ENCODE assay signal across 21 cellular contexts in genomic region chr12:46439793-46440511, GRCh38.
A peak's percentile ranks its signal among the peaks of the same experiment; 100 is the strongest.
DNase-seq lines count a peak whose midpoint lies in the region; ATAC-seq, FAIRE-seq and TF ChIP-seq lines count a peak whose summit lies in the region.
"Had no signal": no experiment of that assay in that cellular context is flagged by ENCODE, and none has a peak within 500 bp of the region (broad histone marks: within the 10 kb centered on the region; RNA-seq: fewer than 3 reads in every experiment).

No MANE protein-coding gene starts in this region.

- H3F3A ChIP-seq in GM23248 (ENCODE audit: insufficient read depth), result peaks cover 42% of the 10 kb centered on the region

- TF ChIP-seq RAD21 in H1 (IDR thresholded peaks at IDR 0.05 in 1 of 2, conservative IDR thresholded peaks at IDR 0.05 in 1 of 2; ENCODE audit: low read depth in 2 of 2, low read length in 2 of 2), result no peak

- no peak for TF ChIP-seq POLR2A in H1 (IDR thresholded peaks at IDR 0.05; ENCODE audit: control extremely low read depth in 1 of 2, low read depth in 2 of 2, low read length in 2 of 2)

- H3K9ac ChIP-seq in GM23248 (no peak overlapping the region), H1 (replicated peaks in 1 of 4; ENCODE audit: extremely low read depth in 1 of 4, low read depth in 3 of 4, low read length in 3 of 4) (no peak overlapping the region)

- H3K18ac ChIP-seq in H1 (ENCODE audit: extremely low read depth, low read length), result no peak overlapping the region

- DNase-seq in GM23248 (peak; percentile 59), M059J (ENCODE audit: low read depth) (peak; percentile 64), H1 (ENCODE audit: low read depth in 1 of 2, low spot score in 2 of 2) (no peak), nephron progenitor cell (no peak), tibial artery (no peak)
- DNase-seq: activated B cell treated with CpG ODN at 0.5 μM for 24 hours; activated CD4-positive, alpha-beta memory T cell treated with anti-CD3 and anti-CD28 coated beads, Interleukin-2, amount 10 ng/mL, durations not matched to agents 7 days and 5 days; activated effector memory CD4-positive, alpha-beta T cell treated with anti-CD3 and anti-CD28 coated beads, Interleukin-2, amount 50 U/mL, for 16 hours; adrenal gland; CD4-positive, alpha-beta T cell; cortex of kidney; DMS153; foreskin melanocyte; immature natural killer cell; mucosa of descending colon; NCI-H2107; NCI-H524; T-helper 9 cell had no signal

- H3K36me3 ChIP-seq in GM23248 (ENCODE audit: low read depth) (no peaks in the 10 kb centered on the region), H1 (ENCODE audit: control insufficient read depth in 2 of 4, insufficient read depth in 4 of 4, low read length in 3 of 4) (no peaks in the 10 kb centered on the region), tibial artery (no peaks in the 10 kb centered on the region)
- H3K36me3 ChIP-seq: adrenal gland had no signal

- no peak overlapping the region for H2BK15ac ChIP-seq in H1 (ENCODE audit: low read length)

- H3K56ac ChIP-seq in H1 (replicated peaks; ENCODE audit: insufficient read length, low read depth, low read length), result no peak overlapping the region

- H3K4me1 Mint-ChIP-seq in nephron progenitor cell, result peaks cover 34% of the 10 kb centered on the region
- H3K4me1 Mint-ChIP-seq: activated B cell treated with CpG ODN at 0.5 μM for 24 hours had no signal

- H3K4me1 ChIP-seq in GM23248 (ENCODE audit: insufficient read depth), result peaks cover 31% of the 10 kb centered on the region
- H3K4me1 ChIP-seq in H1 (replicated peaks in 1 of 4; ENCODE audit: control insufficient read depth in 3 of 4, insufficient read depth in 4 of 4, low read length in 3 of 4), result no peaks in the 10 kb centered on the region
- H3K4me1 ChIP-seq in tibial artery, result peaks cover 0 to 31% (median 3%) of the 10 kb centered on the region in 4 donors

- H3K4me2 ChIP-seq in GM23248 (ENCODE audit: unreplicated experiment) (no peak overlapping the region), H1 (ENCODE audit: insufficient read depth in 1 of 2, low read depth in 2 of 2, low read length in 2 of 2) (no peak overlapping the region)

- H4K20me1 ChIP-seq in GM23248 (ENCODE audit: insufficient read depth) (no peaks in the 10 kb centered on the region), H1 (replicated peaks in 1 of 2; ENCODE audit: control insufficient read depth in 1 of 2, insufficient read depth in 2 of 2, low read length in 2 of 2) (peaks cover 0 to 2% of the 10 kb centered on the region in 2 experiments)

- no peaks in the 10 kb centered on the region for H3K36me3 Mint-ChIP-seq in nephron progenitor cell (ENCODE audit: low read depth)

- no peak overlapping the region for H3K4ac ChIP-seq in H1 (replicated peaks; ENCODE audit: insufficient read length, low read depth, low read length)

- H2AFZ ChIP-seq in GM23248, result no peak overlapping the region
- H2AFZ ChIP-seq in H1 (ENCODE audit: low read length), result no peak overlapping the region

- no peaks in the 10 kb centered on the region for H3K79me1 ChIP-seq in H1 (ENCODE audit: low read depth, low read length)

- in situ Hi-C loops in GM23248 (cut with MboI), result no loop called here

- H3K14ac ChIP-seq in H1 (ENCODE audit: insufficient read length), result no peak overlapping the region

- no peak overlapping the region for H2BK12ac ChIP-seq in H1 (ENCODE audit: low read depth, low read length)

- H3K4me3 ChIP-seq in GM23248 (no peak overlapping the region), H1 (ENCODE audit: extremely low read depth in 1 of 4, insufficient read depth in 2 of 4, low read depth in 3 of 4, low read length in 4 of 4) (no peak overlapping the region), tibial artery (no peak overlapping the region)
- H3K4me3 ChIP-seq: adrenal gland, mucosa of descending colon had no signal

- no peak overlapping the region for H2BK20ac ChIP-seq in H1 (ENCODE audit: low read length)

- H2BK120ac ChIP-seq in H1 (replicated peaks; ENCODE audit: low read depth, low read length), result no peak overlapping the region

- peak overlapping the region; percentile 58 for H3K27ac Mint-ChIP-seq in nephron progenitor cell
- H3K27ac Mint-ChIP-seq: activated B cell treated with CpG ODN at 0.5 μM for 24 hours; activated CD4-positive, alpha-beta memory T cell treated with anti-CD3 and anti-CD28 coated beads, Interleukin-2, amount 10 ng/mL, durations not matched to agents 7 days and 5 days; CD4-positive, alpha-beta T cell; immature natural killer cell; progenitor cell of endocrine pancreas had no signal

- H3K79me2 ChIP-seq in GM23248 (ENCODE audit: insufficient read depth) (no peaks in the 10 kb centered on the region), H1 (ENCODE audit: control insufficient read depth in 1 of 2, insufficient read depth in 2 of 2, low read length in 2 of 2) (no peaks in the 10 kb centered on the region)

- H3K27me3 ChIP-seq in GM23248 (replicated peaks; ENCODE audit: insufficient read depth) (no peaks in the 10 kb centered on the region), H1 (replicated peaks in 1 of 4; ENCODE audit: control insufficient read depth in 3 of 4, extremely low read depth in 1 of 4, insufficient read depth in 3 of 4, low read length in 3 of 4) (no peaks in the 10 kb centered on the region), tibial artery (no peaks in the 10 kb centered on the region)
- H3K27me3 ChIP-seq: adrenal gland had no signal

- H3K9me3 ChIP-seq in GM23248 (ENCODE audit: low read depth) (no peaks in the 10 kb centered on the region), H1 (ENCODE audit: insufficient read depth in 2 of 2, low read depth in 1 of 2, low read length in 1 of 2) (no peaks in the 10 kb centered on the region), tibial artery (no peaks in the 10 kb centered on the region)
- H3K9me3 ChIP-seq: adrenal gland, mucosa of descending colon had no signal

- H3K27me3 Mint-ChIP-seq in nephron progenitor cell (ENCODE audit: low read depth, poor library complexity), result no peaks in the 10 kb centered on the region
- H3K27me3 Mint-ChIP-seq: activated B cell treated with CpG ODN at 0.5 μM for 24 hours; CD4-positive, alpha-beta T cell; progenitor cell of endocrine pancreas had no signal

- H4K91ac ChIP-seq in H1 (replicated peaks; ENCODE audit: insufficient read length, low read length), result no peak overlapping the region

- no peak overlapping the region for H4K8ac ChIP-seq in H1 (ENCODE audit: extremely low read depth, insufficient read depth, low read length)

- no peaks in the 10 kb centered on the region for H3K9me3 Mint-ChIP-seq in nephron progenitor cell
- H3K9me3 Mint-ChIP-seq: activated B cell treated with CpG ODN at 0.5 μM for 24 hours; activated CD4-positive, alpha-beta memory T cell treated with anti-CD3 and anti-CD28 coated beads, Interleukin-2, amount 10 ng/mL, durations not matched to agents 7 days and 5 days; CD4-positive, alpha-beta T cell; immature natural killer cell had no signal

- H2BK5ac ChIP-seq in H1 (ENCODE audit: low read depth, low read length), result no peak overlapping the region

- intact Hi-C loops in tibial artery (cut with DNase I; ENCODE audit: low total_unique reads), result no loop called here

- H3K23ac ChIP-seq in H1 (ENCODE audit: insufficient read length), result no peak overlapping the region

- no peak for FAIRE-seq in H1 (lab: Jason Lieb, UNC)

- no peak for TF ChIP-seq CTCF in H1 (IDR thresholded peaks at IDR 0.05; ENCODE audit: control extremely low read depth in 1 of 3, insufficient read depth in 1 of 3, low read depth in 1 of 3, low read length in 3 of 3)
- no peak for TF ChIP-seq CTCF in nephron progenitor cell (IDR thresholded peaks at IDR 0.05)
- no peak for TF ChIP-seq CTCF in tibial artery (IDR thresholded peaks at IDR 0.05)

- H3K23me2 ChIP-seq in H1 (ENCODE audit: low read depth, low read length), result no peaks in the 10 kb centered on the region; the same call in 1 of the 2 replicates

- TF ChIP-seq EP300 in H1 (IDR thresholded peaks at IDR 0.05; ENCODE audit: borderline replicate concordance in 1 of 2, low read depth in 2 of 2, low read length in 2 of 2), result no peak

- 62 to 72% methylated on average over 5 of the region's 5 CpGs for WGBS in GM23248 (ENCODE audit: low coverage in 1 of 2, low lambda C conversion rate in 2 of 2, missing lambda C conversion rate in 2 of 2), 2 experiments
- 90% methylated on average over 5 of the region's 5 CpGs; no CpG with 5 or more reads in 1 of the 2 experiments for WGBS in H1 (ENCODE audit: extremely low coverage in 1 of 2, insufficient coverage in 1 of 2, insufficient read length in 1 of 2, insufficient replicate concordance in 2 of 2, low coverage in 1 of 2, low lambda C conversion rate in 2 of 2, missing lambda C conversion rate in 1 of 2), 2 experiments

- H3K27ac ChIP-seq in GM23248, result peak overlapping the region; percentile 42
- H3K27ac ChIP-seq in H1 (ENCODE audit: low read depth, low read length), result no peak overlapping the region
- H3K27ac ChIP-seq in tibial artery, result no peak overlapping the region
- H3K27ac ChIP-seq: adrenal gland had no signal

- H4K5ac ChIP-seq in H1 (ENCODE audit: insufficient read length, low read depth, low read length), result no peak overlapping the region

- no peak overlapping the region for H2AK5ac ChIP-seq in H1 (ENCODE audit: low read depth, low read length)

- CTCF ChIA-PET in H1 (lab: Charles Lee; ENCODE audit: partially characterized antibody), result no interaction called here

- ATAC-seq in GM21619 (IDR thresholded peaks at IDR 0.05; ENCODE audit: unreplicated experiment), result no peak
- no peak for ATAC-seq in HG03135 (IDR thresholded peaks at IDR 0.05; ENCODE audit: unreplicated experiment)
- ATAC-seq: mucosa of descending colon had no signal

- no peak overlapping the region for H3K4me3 Mint-ChIP-seq in nephron progenitor cell
- H3K4me3 Mint-ChIP-seq: activated B cell treated with CpG ODN at 0.5 μM for 24 hours; activated CD4-positive, alpha-beta memory T cell treated with anti-CD3 and anti-CD28 coated beads, Interleukin-2, amount 10 ng/mL, durations not matched to agents 7 days and 5 days; CD4-positive, alpha-beta T cell; immature natural killer cell had no signal

- POLR2A ChIA-PET in H1 (lab: Charles Lee; ENCODE audit: partially characterized antibody), result interaction anchor here (0.6 kb wide), 1 partner anchor 72 kb away, joined by 3 read pairs; no protein-coding TSS in a partner anchor

- H3K9me2 ChIP-seq in GM23248 (ENCODE audit: insufficient read depth), result no peaks in the 10 kb centered on the region; the same call in 1 of the 2 replicates

TF ChIP-seq in H1, 55 proteins besides CTCF, POLR2A, EP300 and RAD21:
- TF ChIP-seq, protein P1, sequence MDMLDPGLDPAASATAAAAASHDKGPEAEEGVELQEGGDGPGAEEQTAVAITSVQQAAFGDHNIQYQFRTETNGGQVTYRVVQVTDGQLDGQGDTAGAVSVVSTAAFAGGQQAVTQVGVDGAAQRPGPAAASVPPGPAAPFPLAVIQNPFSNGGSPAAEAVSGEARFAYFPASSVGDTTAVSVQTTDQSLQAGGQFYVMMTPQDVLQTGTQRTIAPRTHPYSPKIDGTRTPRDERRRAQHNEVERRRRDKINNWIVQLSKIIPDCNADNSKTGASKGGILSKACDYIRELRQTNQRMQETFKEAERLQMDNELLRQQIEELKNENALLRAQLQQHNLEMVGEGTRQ (IDR thresholded peaks at IDR 0.05; ENCODE audit: low read length), result peak; percentile 46; the same call in 1 of the 2 replicates
- TF ChIP-seq CHD1 (IDR thresholded peaks at IDR 0.05; ENCODE audit: low read depth, low read length), result no peak

Comparison
In these comparisons a context has a peak if more than half of its experiments do, and no peak if none do; other contexts are left out.
1. DNase-seq: peak in GM23248 (single experiment) and M059J (single experiment); none in H1 (0 of 2), nephron progenitor cell (single experiment) and tibial artery (0 of 2).